1 cellular context compared by ENCODE assay signal in genomic region chr14:36555998-36556743, GRCh38.
TF ChIP-seq lines count a peak whose summit lies in the region.

No MANE protein-coding gene starts in this region.

TF ChIP-seq in GM23338, 12 proteins besides CTCF, POLR2A, EP300 and RAD21 (continued from another document):
- TF ChIP-seq ZNF462 (CRISPR knock-in tag; IDR thresholded peaks at IDR 0.05), result no peak
- TF ChIP-seq CREB1 (CRISPR knock-in tag; IDR thresholded peaks at IDR 0.05; ENCODE audit: low read depth), result no peak
- TF ChIP-seq NANOG (IDR thresholded peaks at IDR 0.05; ENCODE audit: borderline replicate concordance), result no peak
